ENCODE assay signal across 1 cellular context in genomic region chr15:100189849-100190248, GRCh38.
TF ChIP-seq lines count a peak whose summit lies in the region.

No MANE protein-coding gene starts in this region.

TF ChIP-seq in K562, 482 proteins besides CTCF, POLR2A, EP300 and RAD21 (continued from another document):
- TF ChIP-seq GMEB1 (CRISPR knock-in tag; IDR thresholded peaks at IDR 0.05): no peak
- no peak for TF ChIP-seq HDAC3 (IDR thresholded peaks at IDR 0.05; ENCODE audit: borderline replicate concordance, partially characterized antibody)
- no peak for TF ChIP-seq ZBTB43 (CRISPR knock-in tag; IDR thresholded peaks at IDR 0.05)
- no peak for TF ChIP-seq SMC3 (conservative IDR thresholded peaks at IDR 0.05; ENCODE audit: insufficient read depth, low read depth, low read length)
- no peak for TF ChIP-seq RAD51 (IDR thresholded peaks at IDR 0.05; ENCODE audit: borderline replicate concordance, low read depth)
- no peak for TF ChIP-seq DDX20 (tag; IDR thresholded peaks at IDR 0.05; ENCODE audit: low read depth)
- no peak for TF ChIP-seq ZNF764 (CRISPR knock-in tag; IDR thresholded peaks at IDR 0.05; ENCODE audit: low read depth)
- TF ChIP-seq ZKSCAN8 (CRISPR knock-in tag; IDR thresholded peaks at IDR 0.05): no peak
- no peak for TF ChIP-seq ZNF644 (tag; IDR thresholded peaks at IDR 0.05; ENCODE audit: low read depth)
- TF ChIP-seq ZNF143 (CRISPR knock-in tag; IDR thresholded peaks at IDR 0.05): no peak
